Comparison of ENCODE assay signal across 2 cellular contexts in the genomic region with DNA sequence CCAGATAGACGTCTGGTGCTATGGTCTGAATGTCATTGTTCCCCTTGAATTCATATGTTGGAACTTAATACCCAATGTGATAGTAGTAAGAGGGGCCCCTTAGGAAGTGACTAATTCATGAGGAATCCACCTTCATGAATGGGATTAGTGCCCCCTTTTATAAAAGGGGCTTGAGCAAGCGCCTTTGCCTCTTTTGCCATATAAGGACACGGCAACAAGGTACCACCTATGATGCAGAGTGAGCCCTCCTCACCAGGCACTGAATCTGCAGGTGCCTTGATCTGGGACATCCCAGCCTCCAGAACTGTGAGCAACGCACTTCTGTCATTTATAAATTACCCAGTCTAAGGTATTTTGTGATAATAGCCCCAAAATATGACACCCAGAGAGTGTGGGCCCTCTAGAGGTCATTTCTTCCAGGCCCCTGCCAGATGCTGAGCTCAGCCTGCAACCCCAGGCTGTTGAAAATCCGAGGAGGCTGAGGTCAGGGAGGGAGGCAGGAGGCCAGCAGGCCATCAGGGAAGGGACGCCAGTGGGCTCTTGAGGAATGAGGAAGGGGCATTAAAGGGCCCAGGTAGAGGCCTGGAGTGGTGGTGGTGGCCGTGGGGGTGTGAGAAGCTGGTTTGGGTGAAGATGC. TPM values are rescaled to one million over a fixed set of nuclear protein-coding genes. Genes with fewer than 3 reads are reported as not detected.
"Had no signal": no experiment of that assay in that cellular context is flagged by ENCODE, and none has a peak within 500 bp of the region (broad histone marks: within the 10 kb centered on the region; RNA-seq: fewer than 3 reads in every experiment).

No MANE protein-coding gene starts in this region.

RNA-seq across cellular contexts. Expression of a gene that starts 48.1 kb away (rescaled TPM):
- total RNA-seq: ascending aorta, body of pancreas had no signal
